1 cellular context compared by ENCODE assay signal in genomic region chr1:55670331-55671082, GRCh38.
TF ChIP-seq lines count a peak whose summit lies in the region.

No MANE protein-coding gene starts in this region.

TF ChIP-seq in WTC11, 78 proteins besides CTCF, POLR2A, EP300 and RAD21 (continued from another document):
- no peak for TF ChIP-seq ZNF281 (CRISPR knock-in tag; IDR thresholded peaks at IDR 0.05)
- no peak for TF ChIP-seq TEAD1 (CRISPR knock-in tag; IDR thresholded peaks at IDR 0.05)
- TF ChIP-seq NFE2L1 (CRISPR knock-in tag; IDR thresholded peaks at IDR 0.05): no peak
- no peak for TF ChIP-seq ZNF423 (CRISPR knock-in tag; IDR thresholded peaks at IDR 0.05)
